Comparison of ENCODE assay signal across 1 cellular context in genomic region chr15:43329222-43329959, GRCh38.
TF ChIP-seq lines count a peak whose summit lies in the region.

No MANE protein-coding gene starts in this region.

TF ChIP-seq in IMR-90, 13 proteins besides CTCF, POLR2A, EP300 and RAD21 (continued from another document):
- TF ChIP-seq ELK1 (IDR thresholded peaks at IDR 0.05; ENCODE audit: borderline replicate concordance, low read depth, low read length) = no peak
- no peak for TF ChIP-seq MAFK (IDR thresholded peaks at IDR 0.05; ENCODE audit: low read depth, low read length)
- TF ChIP-seq SMC3 (IDR thresholded peaks at IDR 0.05; ENCODE audit: low read depth, low read length) = no peak
